In genomic region chr4:183506389-183506735, GRCh38 we compare ENCODE assay signal across 8 cellular contexts. TPM values are rescaled to one million over a fixed set of nuclear protein-coding genes. Genes with fewer than 3 reads are reported as not detected.
DNase-seq lines count a peak whose midpoint lies in the region; ATAC-seq, FAIRE-seq and TF ChIP-seq lines count a peak whose summit lies in the region.

No MANE protein-coding gene starts in this region.

- H3K9me3 ChIP-seq in BLaER1, result no peaks in the 10 kb centered on the region
- no peaks in the 10 kb centered on the region for H3K9me3 ChIP-seq in effector memory CD4-positive, alpha-beta T cell (ENCODE audit: control insufficient read depth, low read length)

- TF ChIP-seq POLR2A in NB4 (IDR thresholded peaks at IDR 0.05; ENCODE audit: extremely low read depth, insufficient read length) (no peak), H54 (IDR thresholded peaks at IDR 0.05; ENCODE audit: low read depth, low read length) (no peak)

- peak overlapping the region; percentile 96 to 99 (median 98) for H3K4me3 Mint-ChIP-seq in nephron

- DNase-seq in NB4 (ENCODE audit: low read depth) (no peak), H54 (ENCODE audit: insufficient read length, low spot score) (no peak), GM03348 (ENCODE audit: low spot score) (no peak), mucosa of gallbladder (ENCODE audit: low spot score) (no peak)
- DNase-seq in effector memory CD4-positive, alpha-beta T cell, result no peak

- peak overlapping the region; percentile 92 for H3K4me3 ChIP-seq in BLaER1
- H3K4me3 ChIP-seq in NB4 (ENCODE audit: low read depth, low read length), result peak overlapping the region; percentile 63
- H3K4me3 ChIP-seq in effector memory CD4-positive, alpha-beta T cell (ENCODE audit: insufficient read depth, low read depth, low read length, poor library complexity, severe bottlenecking), result peak overlapping the region; percentile 99

- peak overlapping the region; percentile 85 for H3K9ac ChIP-seq in BLaER1

- TF ChIP-seq CTCF in NB4 (IDR thresholded peaks at IDR 0.05; ENCODE audit: low read depth, low read length) (no peak), nephron (IDR thresholded peaks at IDR 0.05; ENCODE audit: unreplicated experiment in 3 of 3) (no peak)

- H3K36me3 Mint-ChIP-seq in nephron (ENCODE audit: low read depth), result peaks cover 14% of the 10 kb centered on the region

- peaks cover 13% of the 10 kb centered on the region for H3K36me3 ChIP-seq in BLaER1
- peaks cover 3% of the 10 kb centered on the region for H3K36me3 ChIP-seq in effector memory CD4-positive, alpha-beta T cell (ENCODE audit: control insufficient read depth, insufficient read depth, low read length)

- H3K4me1 Mint-ChIP-seq in nephron, result peaks cover 17% of the 10 kb centered on the region

- no peak for FAIRE-seq in H54 (lab: Jason Lieb, UNC)

- H3K27me3 ChIP-seq in BLaER1, result no peaks in the 10 kb centered on the region
- no peaks in the 10 kb centered on the region for H3K27me3 ChIP-seq in effector memory CD4-positive, alpha-beta T cell (replicated peaks; ENCODE audit: control insufficient read depth, insufficient read depth, low read length, poor library complexity, severe bottlenecking)

- H3K27ac ChIP-seq in BLaER1, result peak overlapping the region; percentile 86
- H3K27ac ChIP-seq in effector memory CD4-positive, alpha-beta T cell (ENCODE audit: insufficient read depth, low read length, poor library complexity, severe bottlenecking), result peak overlapping the region; percentile 88

- H3K4me2 ChIP-seq in BLaER1, result peak overlapping the region; percentile 75

- H3K27ac Mint-ChIP-seq in nephron, result peak overlapping the region; percentile 98 to 100 (median 99)

- H3K4me1 ChIP-seq in BLaER1, result peaks cover 31% of the 10 kb centered on the region
- H3K4me1 ChIP-seq in effector memory CD4-positive, alpha-beta T cell (ENCODE audit: control insufficient read depth, insufficient read depth, low read length, poor library complexity, severe bottlenecking), result peaks cover 6% of the 10 kb centered on the region

- no peak for ATAC-seq in GM18502 (IDR thresholded peaks at IDR 0.05; ENCODE audit: poor library complexity, unreplicated experiment)

- H3K9me3 Mint-ChIP-seq in nephron, result no peaks in the 10 kb centered on the region

- peaks cover 3% of the 10 kb centered on the region for H3K27me3 Mint-ChIP-seq in nephron (ENCODE audit: low read depth)

- H4K20me1 ChIP-seq in BLaER1, result peaks cover 13% of the 10 kb centered on the region; the same call in 1 of the 2 replicates

RNA-seq across cellular contexts. Expression of gene ING2, which starts 1.5 kb away (rescaled TPM):
- total RNA-seq in mucosa of gallbladder, result 9.4 TPM
